1 cellular context compared by ENCODE assay signal in genomic region chr15:68032672-68033071, GRCh38.
A peak's percentile ranks its signal among the peaks of the same experiment; 100 is the strongest.
TF ChIP-seq lines count a peak whose summit lies in the region.

No MANE protein-coding gene starts in this region.

TF ChIP-seq in GM12878, 131 proteins besides CTCF, POLR2A, EP300 and RAD21 (continued from another document):
- TF ChIP-seq ZBTB40 (IDR thresholded peaks at IDR 0.05; ENCODE audit: borderline replicate concordance) = no peak; the same call in 1 of the 2 replicates
- peak; percentile 10 for TF ChIP-seq FOS (IDR thresholded peaks at IDR 0.05; ENCODE audit: borderline replicate concordance, extremely low read depth, insufficient read length)
- TF ChIP-seq, protein P1, sequence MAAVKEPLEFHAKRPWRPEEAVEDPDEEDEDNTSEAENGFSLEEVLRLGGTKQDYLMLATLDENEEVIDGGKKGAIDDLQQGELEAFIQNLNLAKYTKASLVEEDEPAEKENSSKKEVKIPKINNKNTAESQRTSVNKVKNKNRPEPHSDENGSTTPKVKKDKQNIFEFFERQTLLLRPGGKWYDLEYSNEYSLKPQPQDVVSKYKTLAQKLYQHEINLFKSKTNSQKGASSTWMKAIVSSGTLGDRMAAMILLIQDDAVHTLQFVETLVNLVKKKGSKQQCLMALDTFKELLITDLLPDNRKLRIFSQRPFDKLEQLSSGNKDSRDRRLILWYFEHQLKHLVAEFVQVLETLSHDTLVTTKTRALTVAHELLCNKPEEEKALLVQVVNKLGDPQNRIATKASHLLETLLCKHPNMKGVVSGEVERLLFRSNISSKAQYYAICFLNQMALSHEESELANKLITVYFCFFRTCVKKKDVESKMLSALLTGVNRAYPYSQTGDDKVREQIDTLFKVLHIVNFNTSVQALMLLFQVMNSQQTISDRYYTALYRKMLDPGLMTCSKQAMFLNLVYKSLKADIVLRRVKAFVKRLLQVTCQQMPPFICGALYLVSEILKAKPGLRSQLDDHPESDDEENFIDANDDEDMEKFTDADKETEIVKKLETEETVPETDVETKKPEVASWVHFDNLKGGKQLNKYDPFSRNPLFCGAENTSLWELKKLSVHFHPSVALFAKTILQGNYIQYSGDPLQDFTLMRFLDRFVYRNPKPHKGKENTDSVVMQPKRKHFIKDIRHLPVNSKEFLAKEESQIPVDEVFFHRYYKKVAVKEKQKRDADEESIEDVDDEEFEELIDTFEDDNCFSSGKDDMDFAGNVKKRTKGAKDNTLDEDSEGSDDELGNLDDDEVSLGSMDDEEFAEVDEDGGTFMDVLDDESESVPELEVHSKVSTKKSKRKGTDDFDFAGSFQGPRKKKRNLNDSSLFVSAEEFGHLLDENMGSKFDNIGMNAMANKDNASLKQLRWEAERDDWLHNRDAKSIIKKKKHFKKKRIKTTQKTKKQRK (IDR thresholded peaks at IDR 0.05; ENCODE audit: low read depth, low read length) = no peak
- TF ChIP-seq, protein P2, sequence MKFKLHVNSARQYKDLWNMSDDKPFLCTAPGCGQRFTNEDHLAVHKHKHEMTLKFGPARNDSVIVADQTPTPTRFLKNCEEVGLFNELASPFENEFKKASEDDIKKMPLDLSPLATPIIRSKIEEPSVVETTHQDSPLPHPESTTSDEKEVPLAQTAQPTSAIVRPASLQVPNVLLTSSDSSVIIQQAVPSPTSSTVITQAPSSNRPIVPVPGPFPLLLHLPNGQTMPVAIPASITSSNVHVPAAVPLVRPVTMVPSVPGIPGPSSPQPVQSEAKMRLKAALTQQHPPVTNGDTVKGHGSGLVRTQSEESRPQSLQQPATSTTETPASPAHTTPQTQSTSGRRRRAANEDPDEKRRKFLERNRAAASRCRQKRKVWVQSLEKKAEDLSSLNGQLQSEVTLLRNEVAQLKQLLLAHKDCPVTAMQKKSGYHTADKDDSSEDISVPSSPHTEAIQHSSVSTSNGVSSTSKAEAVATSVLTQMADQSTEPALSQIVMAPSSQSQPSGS (IDR thresholded peaks at IDR 0.05; ENCODE audit: low read length) = no peak
- TF ChIP-seq, protein P3, sequence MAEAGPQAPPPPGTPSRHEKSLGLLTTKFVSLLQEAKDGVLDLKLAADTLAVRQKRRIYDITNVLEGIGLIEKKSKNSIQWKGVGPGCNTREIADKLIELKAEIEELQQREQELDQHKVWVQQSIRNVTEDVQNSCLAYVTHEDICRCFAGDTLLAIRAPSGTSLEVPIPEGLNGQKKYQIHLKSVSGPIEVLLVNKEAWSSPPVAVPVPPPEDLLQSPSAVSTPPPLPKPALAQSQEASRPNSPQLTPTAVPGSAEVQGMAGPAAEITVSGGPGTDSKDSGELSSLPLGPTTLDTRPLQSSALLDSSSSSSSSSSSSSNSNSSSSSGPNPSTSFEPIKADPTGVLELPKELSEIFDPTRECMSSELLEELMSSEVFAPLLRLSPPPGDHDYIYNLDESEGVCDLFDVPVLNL (IDR thresholded peaks at IDR 0.05; ENCODE audit: low read depth, low read length) = no peak
- TF ChIP-seq BHLHE40 (IDR thresholded peaks at IDR 0.05; ENCODE audit: borderline replicate concordance in 1 of 2, low read depth in 2 of 2, low read length in 1 of 2) = peak; percentile 73 to 87; a peak in 3 of 4 replicates
- peak; percentile 20; the same call in 1 of the 2 replicates for TF ChIP-seq SPI1 (IDR thresholded peaks at IDR 0.05; ENCODE audit: borderline replicate concordance, insufficient read depth, low read depth, low read length)
